ENCODE assay signal across 33 cellular contexts in genomic region chr2:62559582-62559981, GRCh38. TPM values are rescaled to one million over a fixed set of nuclear protein-coding genes. Genes with fewer than 3 reads are reported as not detected.
"Had no signal": no experiment of that assay in that cellular context is flagged by ENCODE, and none has a peak within 500 bp of the region (broad histone marks: within the 10 kb centered on the region; RNA-seq: fewer than 3 reads in every experiment).

No MANE protein-coding gene starts in this region.

- H3K36me3 ChIP-seq: ascending aorta, cardiac muscle cell, WERI-Rb-1 had no signal

- H3K9me3 ChIP-seq: ascending aorta had no signal

- FAIRE-seq: bronchial epithelial cell, TTC549 had no signal

- DNase-seq: activated CD4-positive, alpha-beta memory T cell treated with anti-CD3 and anti-CD28 coated beads, Interleukin-2, amount 10 ng/mL, durations not matched to agents 7 days and 5 days; activated CD4-positive, alpha-beta T cell treated with anti-CD3 and anti-CD28 coated beads for 1 hour; activated CD4-positive, alpha-beta T cell treated with anti-CD3 and anti-CD28 coated beads for 36 hours; activated CD4-positive, alpha-beta T cell treated with anti-CD3 and anti-CD28 coated beads for 48 hours; activated CD4-positive, alpha-beta T cell treated with anti-CD3 and anti-CD28 coated beads, Interleukin-2, amount 10 ng/mL, durations not matched to agents 7 days and 5 days; activated CD4-positive, alpha-beta T cell treated with anti-CD3 and anti-CD28 coated beads, Interleukin-2, amount 50 U/mL, for 48 hours; activated CD4-positive, CD25-positive, alpha-beta regulatory T cell; activated CD8-positive, alpha-beta memory T cell treated with anti-CD3 and anti-CD28 coated beads for 24 hours; activated CD8-positive, alpha-beta memory T cell treated with anti-CD3 and anti-CD28 coated beads, Interleukin-2, amount 10 ng/mL, durations not matched to agents 7 days and 5 days; activated CD8-positive, alpha-beta memory T cell treated with anti-CD3 and anti-CD28 coated beads, Interleukin-2, amount 50 U/mL, for 48 hours; activated CD8-positive, alpha-beta T cell treated with anti-CD3 and anti-CD28 coated beads, Interleukin-2, amount 10 ng/mL, durations not matched to agents 7 days and 5 days; activated effector memory CD4-positive, alpha-beta T cell treated with Interleukin-2 at 50 U/mL for 16 hours; activated gamma-delta T cell; activated naive CD4-positive, alpha-beta T cell treated with anti-CD3 and anti-CD28 coated beads, Interleukin-2, amount 10 ng/mL, durations not matched to agents 7 days and 5 days; activated naive CD4-positive, alpha-beta T cell treated with Interleukin-2 at 50 U/mL for 16 hours; activated naive CD8-positive, alpha-beta T cell treated with anti-CD3 and anti-CD28 coated beads, Interleukin-2, amount 10 ng/mL, durations not matched to agents 7 days and 5 days; activated naive CD8-positive, alpha-beta T cell treated with anti-CD3 and anti-CD28 coated beads, Interleukin-2, amount 50 U/mL, for 24 hours; activated T-cell treated with anti-CD3 and anti-CD28 coated beads, Interleukin-2, amount 50 U/mL, for 24 hours; activated T-cell treated with anti-CD3 and anti-CD28 coated beads, Interleukin-2, amount 50 U/mL, for 48 hours; amygdala; anterior cingulate cortex; caudate nucleus; cerebellar nuclear complex; T-helper 2 cell; T-helper 9 cell; WERI-Rb-1 had no signal

- H3K27ac ChIP-seq: ascending aorta, cardiac muscle cell, WERI-Rb-1 had no signal

- H3K27me3 ChIP-seq: ascending aorta, cardiac muscle cell had no signal

- ATAC-seq: activated CD4-positive, alpha-beta T cell treated with anti-CD3 and anti-CD28 coated beads for 36 hours; activated CD4-positive, CD25-positive, alpha-beta regulatory T cell treated with anti-CD3 and anti-CD28 coated beads, Interleukin-2, amount 50 U/mL, for 24 hours; activated CD8-positive, alpha-beta memory T cell treated with anti-CD3 and anti-CD28 coated beads, Interleukin-2, amount 10 ng/mL, durations not matched to agents 7 days and 5 days; activated CD8-positive, alpha-beta T cell treated with anti-CD3 and anti-CD28 coated beads, Interleukin-2, amount 10 ng/mL, durations not matched to agents 7 days and 5 days; activated naive CD8-positive, alpha-beta T cell treated with anti-CD3 and anti-CD28 coated beads, Interleukin-2, amount 50 U/mL, for 24 hours; WTC11 had no signal

- H3K4me3 ChIP-seq: ascending aorta, cardiac muscle cell had no signal

- H3K4me1 ChIP-seq: ascending aorta had no signal

RNA-seq across cellular contexts. Expression of gene TMEM17, which starts 53.6 kb away (rescaled TPM):
- total RNA-seq: activated CD4-positive, alpha-beta T cell treated with anti-CD3 and anti-CD28 coated beads, Interleukin-2, amount 10 ng/mL, durations not matched to agents 7 days and 5 days; activated CD8-positive, alpha-beta T cell treated with anti-CD3 and anti-CD28 coated beads, Interleukin-2, amount 10 ng/mL, durations not matched to agents 7 days and 5 days; activated naive CD8-positive, alpha-beta T cell treated with anti-CD3 and anti-CD28 coated beads, Interleukin-2, amount 10 ng/mL, durations not matched to agents 7 days and 5 days; activated T-helper 2 cell treated with anti-CD3 and anti-CD28 coated beads, Interferon-gamma antibody, Interleukin-2, Interleukin-4, amounts not matched to agents 10 μg/mL and 5 μg/mL and 100 μg/mL, durations not matched to agents 14 hours and 24 hours and 36 hours; ascending aorta had no signal
